ENCODE assay signal across 13 cellular contexts in the genomic region with DNA sequence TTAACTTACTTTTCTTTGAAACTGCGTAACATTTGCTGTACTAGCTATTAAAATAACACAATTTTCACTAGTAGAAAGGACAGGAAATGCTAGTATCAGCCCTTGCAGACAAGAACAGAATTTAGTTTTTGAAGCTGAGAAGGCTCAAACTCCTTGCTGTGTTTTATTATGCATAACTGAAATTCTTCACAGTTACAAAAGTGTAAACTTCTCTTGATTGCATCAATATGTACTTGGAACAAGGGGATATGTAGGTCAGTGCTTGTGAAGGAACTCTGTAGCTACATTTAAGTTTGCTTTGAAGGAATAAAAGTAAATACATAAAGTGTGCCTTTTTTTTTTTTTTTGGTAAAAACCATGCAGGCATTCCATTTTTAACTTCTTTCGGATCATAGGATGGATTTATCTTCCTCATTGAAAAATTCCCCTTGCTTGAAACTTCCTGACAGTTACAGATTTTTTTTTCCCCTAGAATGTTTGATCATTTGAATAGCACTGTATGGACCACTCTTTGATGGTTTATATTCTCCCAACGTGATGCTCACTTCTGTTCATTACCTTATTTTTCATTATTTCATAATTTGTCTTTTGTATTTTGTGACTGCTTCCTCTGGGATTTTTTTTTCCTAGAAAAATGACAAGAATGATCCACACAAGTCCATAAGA.
DNase-seq lines count a peak whose midpoint lies in the region; ATAC-seq and TF ChIP-seq lines count a peak whose summit lies in the region.
"Had no signal": no experiment of that assay in that cellular context is flagged by ENCODE, and none has a peak within 500 bp of the region (broad histone marks: within the 10 kb centered on the region; RNA-seq: fewer than 3 reads in every experiment).

No MANE protein-coding gene starts in this region.

- DNase-seq in GM23338 (ENCODE audit: low spot score) (peak; percentile 17), astrocyte of the hippocampus (ENCODE audit: low read depth, low spot score) (peak; percentile 62), hepatocyte (ENCODE audit: low spot score) (no peak), endothelial cell (ENCODE audit: low spot score) (no peak), Karpas-422 (no peak)
- no peak for DNase-seq in activated T-helper 1 cell treated with anti-CD3 and anti-CD28 coated beads, Interleukin-12 subunit alpha, Interleukin-12 subunit beta, Interleukin-2, Interleukin-4 antibody, amounts not matched to agents 30 ng/mL and 10 ng/mL and 1 ng/mL, durations not matched to agents 14 hours and 24 hours and 36 hours (ENCODE audit: low spot score)
- DNase-seq: activated gamma-delta T cell treated with Interleukin-2 at 50 U/mL for 16 hours, NCI-H345, right lobe of liver had no signal

- H3K4me2 ChIP-seq in GM23338 (peak overlapping the region; percentile 19; the same call in 1 of the 2 replicates), hepatocyte (peak overlapping the region; percentile 27), skeletal muscle satellite cell (ENCODE audit: low read length) (peak overlapping the region; percentile 67), Karpas-422 (ENCODE audit: low read depth, low read length, poor library complexity, severe bottlenecking) (no peak overlapping the region)
- H3K4me2 ChIP-seq: KMS-11 had no signal

- H4K20me1 ChIP-seq in GM23338 (replicated peaks; ENCODE audit: insufficient read depth) (no peaks in the 10 kb centered on the region), hepatocyte (ENCODE audit: insufficient read depth, poor library complexity, severe bottlenecking) (no peaks in the 10 kb centered on the region), Karpas-422 (ENCODE audit: insufficient read depth, low read depth, low read length) (no peaks in the 10 kb centered on the region)

- H3K9ac ChIP-seq in skeletal muscle satellite cell (ENCODE audit: low read depth, low read length) (peak overlapping the region; percentile 73), Karpas-422 (ENCODE audit: low read length) (no peak overlapping the region)
- H3K9ac ChIP-seq: KMS-11 had no signal

- H3K27me3 ChIP-seq in GM23338 (ENCODE audit: insufficient read depth): no peaks in the 10 kb centered on the region
- no peaks in the 10 kb centered on the region for H3K27me3 ChIP-seq in hepatocyte
- no peaks in the 10 kb centered on the region for H3K27me3 ChIP-seq in skeletal muscle satellite cell (ENCODE audit: control insufficient read depth, insufficient read depth, low read length)
- no peaks in the 10 kb centered on the region for H3K27me3 ChIP-seq in Karpas-422 (ENCODE audit: low read length)
- H3K27me3 ChIP-seq: right lobe of liver had no signal

- H3K27ac ChIP-seq in GM23338 (ENCODE audit: low read depth) (0 out of 2 replicates have a peak overlapping the region, but pooled peaks have one; percentile 20), hepatocyte (peak overlapping the region; percentile 35), Karpas-422 (ENCODE audit: low read length) (no peak overlapping the region)
- H3K27ac ChIP-seq: KMS-11 had no signal

- H3K36me3 Mint-ChIP-seq in GM23338 (ENCODE audit: low read depth): no peaks in the 10 kb centered on the region
- no peaks in the 10 kb centered on the region for H3K36me3 Mint-ChIP-seq in endothelial cell (ENCODE audit: low read depth, unreplicated experiment)
- no peaks in the 10 kb centered on the region for H3K36me3 Mint-ChIP-seq in activated T-helper 1 cell treated with anti-CD3 and anti-CD28 coated beads, Interleukin-12 subunit alpha, Interleukin-12 subunit beta, Interleukin-2, Interleukin-4 antibody, amounts not matched to agents 30 ng/mL and 10 ng/mL and 1 ng/mL, durations not matched to agents 14 hours and 24 hours and 36 hours (ENCODE audit: low read depth)

- H3K27ac Mint-ChIP-seq in GM23338 (no peak overlapping the region), endothelial cell (ENCODE audit: unreplicated experiment) (no peak overlapping the region)
- H3K27ac Mint-ChIP-seq in activated T-helper 1 cell treated with anti-CD3 and anti-CD28 coated beads, Interleukin-12 subunit alpha, Interleukin-12 subunit beta, Interleukin-2, Interleukin-4 antibody, amounts not matched to agents 30 ng/mL and 10 ng/mL and 1 ng/mL, durations not matched to agents 14 hours and 24 hours and 36 hours: no peak overlapping the region

- no peaks in the 10 kb centered on the region for H3F3A ChIP-seq in GM23338 (replicated peaks; ENCODE audit: low read depth)

- WGBS in hepatocyte (ENCODE audit: low lambda C conversion rate, missing lambda C conversion rate): 52% methylated on average over 3 of the region's 3 CpGs

- H3K9me3 ChIP-seq in hepatocyte (ENCODE audit: low read depth) (no peaks in the 10 kb centered on the region), skeletal muscle satellite cell (replicated peaks; ENCODE audit: low read length) (no peaks in the 10 kb centered on the region), Karpas-422 (ENCODE audit: low read length) (no peaks in the 10 kb centered on the region)
- H3K9me3 ChIP-seq: right lobe of liver had no signal

- H3K4me3 ChIP-seq in GM23338 (0 out of 2 replicates have a peak overlapping the region, but pooled peaks have one; percentile 9), hepatocyte (no peak overlapping the region), skeletal muscle satellite cell (ENCODE audit: low read length) (peak overlapping the region; percentile 7), Karpas-422 (ENCODE audit: low read length) (no peak overlapping the region)
- H3K4me3 ChIP-seq: right lobe of liver had no signal

- no peaks in the 10 kb centered on the region for H3K79me2 ChIP-seq in GM23338 (replicated peaks; ENCODE audit: insufficient read depth)
- no peaks in the 10 kb centered on the region for H3K79me2 ChIP-seq in hepatocyte
- no peaks in the 10 kb centered on the region for H3K79me2 ChIP-seq in Karpas-422 (ENCODE audit: low read length)

- H3K36me3 ChIP-seq in GM23338 (ENCODE audit: insufficient read depth): no peaks in the 10 kb centered on the region
- no peaks in the 10 kb centered on the region for H3K36me3 ChIP-seq in hepatocyte (replicated peaks; ENCODE audit: insufficient read depth, low read depth)
- H3K36me3 ChIP-seq in skeletal muscle satellite cell (ENCODE audit: insufficient read depth, low read length): no peaks in the 10 kb centered on the region
- no peaks in the 10 kb centered on the region for H3K36me3 ChIP-seq in Karpas-422 (ENCODE audit: insufficient read depth, low read length)
- H3K36me3 ChIP-seq: right lobe of liver had no signal

- H3K4me1 ChIP-seq in GM23338 (ENCODE audit: insufficient read depth) (peaks cover 32% of the 10 kb centered on the region), hepatocyte (ENCODE audit: insufficient read depth) (peaks cover 4% of the 10 kb centered on the region), skeletal muscle satellite cell (ENCODE audit: control insufficient read depth, insufficient read depth, low read length) (peaks cover 50% of the 10 kb centered on the region), Karpas-422 (ENCODE audit: low read length) (peaks cover 6% of the 10 kb centered on the region; the same call in 1 of the 2 replicates)

- H2AFZ ChIP-seq in GM23338 (no peak overlapping the region), hepatocyte (no peak overlapping the region), Karpas-422 (ENCODE audit: low read length) (no peak overlapping the region)

- no peak for ATAC-seq in GM23338
- no peak for ATAC-seq in HG03565 (IDR thresholded peaks at IDR 0.05; ENCODE audit: unreplicated experiment)
- ATAC-seq: left lobe of liver had no signal

- intact Hi-C loops in activated T-helper 1 cell treated with anti-CD3 and anti-CD28 coated beads, Interleukin-12 subunit alpha, Interleukin-12 subunit beta, Interleukin-2, Interleukin-4 antibody, amounts not matched to agents 30 ng/mL and 10 ng/mL and 1 ng/mL, durations not matched to agents 14 hours and 24 hours and 36 hours (cut with micrococcal nuclease): no loop called here

- H3K4me1 Mint-ChIP-seq in GM23338 (peaks cover 24% of the 10 kb centered on the region), endothelial cell (ENCODE audit: unreplicated experiment) (peaks cover 3% of the 10 kb centered on the region)
- H3K4me1 Mint-ChIP-seq in activated T-helper 1 cell treated with anti-CD3 and anti-CD28 coated beads, Interleukin-12 subunit alpha, Interleukin-12 subunit beta, Interleukin-2, Interleukin-4 antibody, amounts not matched to agents 30 ng/mL and 10 ng/mL and 1 ng/mL, durations not matched to agents 14 hours and 24 hours and 36 hours (ENCODE audit: low read depth): no peaks in the 10 kb centered on the region

- H3K9me3 Mint-ChIP-seq in GM23338 (peaks cover 3% of the 10 kb centered on the region; the same call in 1 of the 3 replicates), endothelial cell (ENCODE audit: unreplicated experiment) (no peaks in the 10 kb centered on the region)
- no peaks in the 10 kb centered on the region for H3K9me3 Mint-ChIP-seq in activated T-helper 1 cell treated with anti-CD3 and anti-CD28 coated beads, Interleukin-12 subunit alpha, Interleukin-12 subunit beta, Interleukin-2, Interleukin-4 antibody, amounts not matched to agents 30 ng/mL and 10 ng/mL and 1 ng/mL, durations not matched to agents 14 hours and 24 hours and 36 hours

- peaks cover 3% of the 10 kb centered on the region for H3K27me3 Mint-ChIP-seq in GM23338 (ENCODE audit: insufficient read depth, low read depth, poor library complexity)
- H3K27me3 Mint-ChIP-seq in endothelial cell (ENCODE audit: unreplicated experiment): no peaks in the 10 kb centered on the region
- no peaks in the 10 kb centered on the region for H3K27me3 Mint-ChIP-seq in activated T-helper 1 cell treated with anti-CD3 and anti-CD28 coated beads, Interleukin-12 subunit alpha, Interleukin-12 subunit beta, Interleukin-2, Interleukin-4 antibody, amounts not matched to agents 30 ng/mL and 10 ng/mL and 1 ng/mL, durations not matched to agents 14 hours and 24 hours and 36 hours (ENCODE audit: insufficient read depth)

- H3K9me2 ChIP-seq in GM23338 (ENCODE audit: insufficient read depth) (no peaks in the 10 kb centered on the region), hepatocyte (replicated peaks; ENCODE audit: insufficient read depth) (no peaks in the 10 kb centered on the region), Karpas-422 (replicated peaks; ENCODE audit: insufficient read depth, low read length) (no peaks in the 10 kb centered on the region)

- TF ChIP-seq CTCF in GM23338 (conservative IDR thresholded peaks at IDR 0.05; ENCODE audit: low read depth in 2 of 2) (no peak), hepatocyte (IDR thresholded peaks at IDR 0.05; ENCODE audit: poor library complexity) (no peak), endothelial cell (IDR thresholded peaks at IDR 0.05; ENCODE audit: unreplicated experiment) (no peak)

- no peak overlapping the region for H3K4me3 Mint-ChIP-seq in GM23338
- H3K4me3 Mint-ChIP-seq in endothelial cell (ENCODE audit: unreplicated experiment): no peak overlapping the region
- no peak overlapping the region for H3K4me3 Mint-ChIP-seq in activated T-helper 1 cell treated with anti-CD3 and anti-CD28 coated beads, Interleukin-12 subunit alpha, Interleukin-12 subunit beta, Interleukin-2, Interleukin-4 antibody, amounts not matched to agents 30 ng/mL and 10 ng/mL and 1 ng/mL, durations not matched to agents 14 hours and 24 hours and 36 hours

TF ChIP-seq in GM23338, 12 proteins besides CTCF, POLR2A, EP300 and RAD21 (continues in another document):
- TF ChIP-seq CREB1 (CRISPR knock-in tag; IDR thresholded peaks at IDR 0.05; ENCODE audit: low read depth): no peak
- no peak for TF ChIP-seq EZH2phosphoT487 (IDR thresholded peaks at IDR 0.05; ENCODE audit: unreplicated experiment)
- no peak for TF ChIP-seq NANOG (IDR thresholded peaks at IDR 0.05; ENCODE audit: borderline replicate concordance)

Comparison
In these comparisons a context has a peak if more than half of its experiments do, and no peak if none do; other contexts are left out.
1. DNase-seq: peak in GM23338 (single experiment) and astrocyte of the hippocampus (single experiment); none in hepatocyte (single experiment), endothelial cell (single experiment), activated T-helper 1 cell treated with anti-CD3 and anti-CD28 coated beads, Interleukin-12 subunit alpha, Interleukin-12 subunit beta, Interleukin-2, Interleukin-4 antibody, amounts not matched to agents 30 ng/mL and 10 ng/mL and 1 ng/mL, durations not matched to agents 14 hours and 24 hours and 36 hours (single experiment) and Karpas-422 (single experiment).
2. H3K4me3 ChIP-seq: peak in GM23338 (single experiment) and skeletal muscle satellite cell (single experiment); none in hepatocyte (single experiment) and Karpas-422 (single experiment).